Comparison of ENCODE assay signal across 25 cellular contexts in genomic region chr9:130321082-130321481, GRCh38. TPM values are rescaled to one million over a fixed set of nuclear protein-coding genes. Genes with fewer than 3 reads are reported as not detected.
"Had no signal": no experiment of that assay in that cellular context is flagged by ENCODE, and none has a peak within 500 bp of the region (broad histone marks: within the 10 kb centered on the region; RNA-seq: fewer than 3 reads in every experiment).

No MANE protein-coding gene starts in this region.

- H3K4me3 Mint-ChIP-seq: activated CD4-positive, alpha-beta memory T cell treated with anti-CD3 and anti-CD28 coated beads for 36 hours; activated CD4-positive, alpha-beta T cell treated with anti-CD3 and anti-CD28 coated beads for 36 hours; activated naive CD8-positive, alpha-beta T cell treated with anti-CD3 and anti-CD28 coated beads for 36 hours; activated T-helper 17 cell treated with anti-CD3 and anti-CD28 coated beads, Interleukin-2, amount 50 U/mL, for 72 hours; natural killer cell; stimulated activated naive CD8-positive, alpha-beta T cell treated with anti-CD3 and anti-CD28 coated beads, Interleukin-15, Interleukin-2, amounts not matched to agents 100 ng/mL and 50 ng/mL, for 24 hours; T-helper 1 cell treated with Interleukin-12 subunit alpha and Interleukin-12 subunit beta and Interleukin-4 antibody, amounts not matched to agents 30 μg/mL and 1 μg/mL, for 36 hours; WTC11 had no signal

- H3K27ac ChIP-seq: cardiac muscle cell, foreskin keratinocyte, skin epidermis, suprapubic skin had no signal

- H3K36me3 Mint-ChIP-seq: activated CD4-positive, alpha-beta memory T cell treated with anti-CD3 and anti-CD28 coated beads for 36 hours; activated naive CD8-positive, alpha-beta T cell treated with anti-CD3 and anti-CD28 coated beads for 36 hours; natural killer cell; WTC11 had no signal

- H3K27ac Mint-ChIP-seq: activated CD4-positive, alpha-beta memory T cell treated with anti-CD3 and anti-CD28 coated beads for 36 hours; activated CD4-positive, alpha-beta T cell treated with anti-CD3 and anti-CD28 coated beads for 36 hours; activated naive CD8-positive, alpha-beta T cell treated with anti-CD3 and anti-CD28 coated beads for 36 hours; activated T-helper 17 cell treated with anti-CD3 and anti-CD28 coated beads, Interleukin-2, amount 50 U/mL, for 72 hours; natural killer cell; progenitor cell of endocrine pancreas; stimulated activated naive CD8-positive, alpha-beta T cell treated with anti-CD3 and anti-CD28 coated beads, Interleukin-15, Interleukin-2, amounts not matched to agents 100 ng/mL and 50 ng/mL, for 24 hours; T-helper 1 cell treated with Interleukin-12 subunit alpha and Interleukin-12 subunit beta and Interleukin-4 antibody, amounts not matched to agents 30 μg/mL and 1 μg/mL, for 36 hours; WTC11 had no signal

- H3K36me3 ChIP-seq: cardiac muscle cell, right atrium auricular region, suprapubic skin, transverse colon, uterus had no signal

- H3K4me1 Mint-ChIP-seq: activated CD4-positive, alpha-beta T cell treated with anti-CD3 and anti-CD28 coated beads for 36 hours; activated naive CD8-positive, alpha-beta T cell treated with anti-CD3 and anti-CD28 coated beads for 36 hours; activated T-helper 17 cell treated with anti-CD3 and anti-CD28 coated beads, Interleukin-2, amount 50 U/mL, for 72 hours; natural killer cell had no signal

- DNase-seq: activated CD4-positive, alpha-beta memory T cell treated with anti-CD3 and anti-CD28 coated beads for 36 hours; activated CD4-positive, alpha-beta T cell treated with anti-CD3 and anti-CD28 coated beads for 36 hours; activated naive CD4-positive, alpha-beta T cell; activated naive CD8-positive, alpha-beta T cell treated with anti-CD3 and anti-CD28 coated beads for 36 hours; amygdala; effector memory CD4-positive, alpha-beta T cell; foreskin keratinocyte; glutamatergic neuron; natural killer cell; nucleus accumbens; stimulated activated CD4-positive, alpha-beta T cell treated with anti-CD3 and anti-CD28 coated beads, Interleukin-2, amount 100 ng/mL, for 48 hours; uterus had no signal

- H3K4me3 ChIP-seq: cardiac muscle cell, lung, right atrium auricular region, skin epidermis, suprapubic skin, transverse colon, uterus had no signal

- H3K9me3 ChIP-seq: right atrium auricular region, suprapubic skin, transverse colon, uterus had no signal

- H3K27me3 ChIP-seq: cardiac muscle cell, right atrium auricular region, uterus had no signal

- ATAC-seq: activated CD4-positive, alpha-beta T cell treated with anti-CD3 and anti-CD28 coated beads for 36 hours; activated T-helper 17 cell treated with anti-CD3 and anti-CD28 coated beads, Interleukin-2, amount 50 U/mL, for 72 hours; natural killer cell had no signal

- H3K9me3 Mint-ChIP-seq: activated CD4-positive, alpha-beta memory T cell treated with anti-CD3 and anti-CD28 coated beads for 36 hours; activated naive CD8-positive, alpha-beta T cell treated with anti-CD3 and anti-CD28 coated beads for 36 hours; activated T-helper 17 cell treated with anti-CD3 and anti-CD28 coated beads, Interleukin-2, amount 50 U/mL, for 72 hours; natural killer cell; stimulated activated naive CD8-positive, alpha-beta T cell treated with anti-CD3 and anti-CD28 coated beads, Interleukin-15, Interleukin-2, amounts not matched to agents 100 ng/mL and 50 ng/mL, for 24 hours; T-helper 1 cell treated with Interleukin-12 subunit alpha and Interleukin-12 subunit beta and Interleukin-4 antibody, amounts not matched to agents 30 μg/mL and 1 μg/mL, for 36 hours; WTC11 had no signal

- H3K4me1 ChIP-seq: foreskin keratinocyte had no signal

RNA-seq across cellular contexts. Expression of gene HMCN2, which starts 55.5 kb away (rescaled TPM):
- total RNA-seq: activated CD4-positive, alpha-beta memory T cell treated with anti-CD3 and anti-CD28 coated beads for 36 hours; activated naive CD8-positive, alpha-beta T cell treated with anti-CD3 and anti-CD28 coated beads for 36 hours; activated T-helper 17 cell treated with anti-CD3 and anti-CD28 coated beads, Interleukin-2, amount 50 U/mL, for 72 hours; foreskin keratinocyte; natural killer cell had no signal
- polyA plus RNA-seq: fibroblast of lung, foreskin keratinocyte, keratinocyte had no signal
